ENCODE assay signal across 8 cellular contexts in genomic region chr2:86194751-86195054, GRCh38. TPM values are rescaled to one million over a fixed set of nuclear protein-coding genes. Genes with fewer than 3 reads are reported as not detected.
DNase-seq lines count a peak whose midpoint lies in the region; ATAC-seq, FAIRE-seq and TF ChIP-seq lines count a peak whose summit lies in the region.

No MANE protein-coding gene starts in this region.

- H3K36me3 ChIP-seq in spleen, result peaks cover 0 to 29% (median 0%) of the 10 kb centered on the region in 6 donors

- H3K9me3 Mint-ChIP-seq in activated naive CD8-positive, alpha-beta T cell treated with anti-CD3 and anti-CD28 coated beads for 36 hours, result no peaks in the 10 kb centered on the region

- no peaks in the 10 kb centered on the region for H3K27me3 Mint-ChIP-seq in activated naive CD8-positive, alpha-beta T cell treated with anti-CD3 and anti-CD28 coated beads for 36 hours

- peak overlapping the region; percentile 93 for H3K4me3 Mint-ChIP-seq in activated naive CD8-positive, alpha-beta T cell treated with anti-CD3 and anti-CD28 coated beads for 36 hours

- H3K4me3 ChIP-seq in iPS-18c (ENCODE audit: insufficient read depth, low read depth, low read length) (peak overlapping the region; percentile 92), spleen (peak overlapping the region; percentile 66 to 99 (median 95))

- H3K27ac Mint-ChIP-seq in activated naive CD8-positive, alpha-beta T cell treated with anti-CD3 and anti-CD28 coated beads for 36 hours, result peak overlapping the region; percentile 97

- H3K4me1 Mint-ChIP-seq in activated naive CD8-positive, alpha-beta T cell treated with anti-CD3 and anti-CD28 coated beads for 36 hours, result peaks cover 38% of the 10 kb centered on the region

- no peak for ATAC-seq in Right ventricle myocardium superior (ENCODE audit: poor library complexity)
- no peak for ATAC-seq in left ventricle myocardium superior

- H3K9me3 ChIP-seq in iPS-18c (ENCODE audit: control insufficient read depth, insufficient read depth, low read length) (no peaks in the 10 kb centered on the region), spleen (no peaks in the 10 kb centered on the region)

- peaks cover 22 to 78% (median 66%) of the 10 kb centered on the region in 6 donors for H3K4me1 ChIP-seq in spleen

- intact Hi-C loops in Right ventricle myocardium superior (cut with DNase I), result no loop called here
- intact Hi-C loops in left ventricle myocardium superior (cut with micrococcal nuclease), result no loop called here
- intact Hi-C loops in spleen (cut with DNase I; ENCODE audit: low total_unique reads), result no loop called here

- TF ChIP-seq POLR2A in spleen (IDR thresholded peaks at IDR 0.05) (no peak), erythroblast (IDR thresholded peaks at IDR 0.05; ENCODE audit: low read length) (no peak)

- no peaks in the 10 kb centered on the region for H3K27me3 ChIP-seq in spleen (replicated peaks in 1 of 7)

- POLR2A ChIA-PET in HEK293T (lab: Yijun Ruan, JAX), result interaction anchor here (1.1 to 3.2 kb wide), 10 partner anchors 10 to 475 kb away, joined by 3 to 40 read pairs (median 4); partner anchors contain the start of genes POLR1A, PTCD3 and REEP1

- no peak for FAIRE-seq in urothelium cell line (lab: Jason Lieb, UNC)

- DNase-seq in Right ventricle myocardium superior (peak; percentile 98), left ventricle myocardium superior (no peak), spleen (no peak), erythroblast (lab: John Stamatoyannopoulos, UW) (no peak), HEK293T (ENCODE audit: extremely low spot score) (no peak), urothelium cell line (ENCODE audit: low spot score) (no peak)
- DNase-seq in activated naive CD8-positive, alpha-beta T cell treated with anti-CD3 and anti-CD28 coated beads for 36 hours, result no peak

- TF ChIP-seq CTCF in spleen (IDR thresholded peaks at IDR 0.05 in 8 of 11, conservative IDR thresholded peaks at IDR 0.05 in 3 of 11), result peak in 1 of 11 experiments; percentile 5

- CTCF ChIA-PET in HEK293T (lab: Yijun Ruan, JAX), result no interaction called here

- H3K36me3 Mint-ChIP-seq in activated naive CD8-positive, alpha-beta T cell treated with anti-CD3 and anti-CD28 coated beads for 36 hours, result peaks cover 22% of the 10 kb centered on the region

- WGBS in spleen, 5 donors, result 0 to 2% (median 0%) methylated on average over 15 to 17 of the region's 17 CpGs

- peak overlapping the region; percentile 82 to 100 (median 100) for H3K27ac ChIP-seq in spleen

TF ChIP-seq in HEK293T, 16 proteins besides CTCF, POLR2A, EP300 and RAD21:
- no peak for TF ChIP-seq SUZ12 (IDR thresholded peaks at IDR 0.05)
- TF ChIP-seq ARNT (IDR thresholded peaks at IDR 0.05), result no peak
- TF ChIP-seq L3MBTL2 (conservative IDR thresholded peaks at IDR 0.05), result no peak
- no peak for TF ChIP-seq TARDBP (IDR thresholded peaks at IDR 0.05)
- no peak for TF ChIP-seq HDGF (IDR thresholded peaks at IDR 0.05; ENCODE audit: borderline replicate concordance)
- no peak for TF ChIP-seq SP1 (IDR thresholded peaks at IDR 0.05)
- TF ChIP-seq PKNOX1 (IDR thresholded peaks at IDR 0.05), result no peak
- TF ChIP-seq BHLHE40 (IDR thresholded peaks at IDR 0.05; ENCODE audit: borderline replicate concordance), result no peak
- no peak for TF ChIP-seq FOXM1 (IDR thresholded peaks at IDR 0.05; ENCODE audit: borderline replicate concordance)
- TF ChIP-seq FOXK2 (IDR thresholded peaks at IDR 0.05), result no peak
- TF ChIP-seq CTBP1 (IDR thresholded peaks at IDR 0.05; ENCODE audit: borderline replicate concordance), result no peak
- no peak for TF ChIP-seq ELF4 (IDR thresholded peaks at IDR 0.05)
- no peak for TF ChIP-seq NFRKB (IDR thresholded peaks at IDR 0.05)

RNA-seq across cellular contexts. Expression of gene IMMT, which starts 0.6 kb away (rescaled TPM):
- total RNA-seq in Right ventricle myocardium superior (301 TPM), left ventricle myocardium superior (301 TPM), spleen (10 to 100 TPM; 50.4 to 80.9 (median 72.2) TPM)
- total RNA-seq in activated naive CD8-positive, alpha-beta T cell treated with anti-CD3 and anti-CD28 coated beads for 36 hours, result 100 to 1,000 TPM; 154 to 163 TPM
- 10 to 100 TPM; 30.7 to 43.4 (median 35.1) TPM for polyA plus RNA-seq in spleen

RNA-seq across cellular contexts. Expression of gene MRPL35, which starts 4.6 kb away (rescaled TPM):
- total RNA-seq in Right ventricle myocardium superior (86.5 TPM), left ventricle myocardium superior (101 TPM), spleen (10 to 100 TPM; 16.4 to 42.5 (median 23.6) TPM)
- total RNA-seq in activated naive CD8-positive, alpha-beta T cell treated with anti-CD3 and anti-CD28 coated beads for 36 hours, result 100 to 1,000 TPM in 1 of 2 experiments, 10 to 100 TPM in 1; 93.9 to 105 TPM
- polyA plus RNA-seq in spleen, result 10 to 100 TPM; 24.5 to 36.6 (median 34.5) TPM
